26 cellular contexts compared by ENCODE assay signal in the genomic region with DNA sequence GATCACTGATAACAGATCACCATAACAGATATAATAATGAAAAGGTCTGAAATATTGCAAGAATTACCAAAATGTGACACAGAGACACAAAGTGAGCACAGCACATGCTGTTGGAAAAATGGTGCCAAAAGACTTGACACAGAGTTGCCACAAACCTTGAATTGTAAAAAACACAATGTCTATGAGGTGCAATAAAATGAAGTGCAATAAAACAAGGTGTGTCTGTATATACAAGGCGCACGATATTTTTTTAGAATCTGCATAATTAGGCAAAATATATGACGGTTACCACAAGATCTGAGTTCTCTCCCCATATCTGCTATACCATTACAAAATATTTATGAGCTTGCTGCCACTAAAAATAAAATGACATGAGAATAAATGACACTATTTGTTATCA.
"Had no signal": no experiment of that assay in that cellular context is flagged by ENCODE, and none has a peak within 500 bp of the region (broad histone marks: within the 10 kb centered on the region; RNA-seq: fewer than 3 reads in every experiment).

No MANE protein-coding gene starts in this region.

- H3K4me1 ChIP-seq: tibial nerve, upper lobe of left lung, upper lobe of right lung, uterus had no signal

- H3K4me3 ChIP-seq: stomach, suprapubic skin, testis, thoracic aorta, thyroid gland, tibial artery, tibial nerve, transverse colon, upper lobe of left lung, upper lobe of right lung, uterus, vagina had no signal

- H3K9me3 ChIP-seq: suprapubic skin, testis, thoracic aorta, thyroid gland, tibial nerve, transverse colon, upper lobe of right lung, vagina had no signal

- H3K27ac ChIP-seq: stomach, suprapubic skin, testis, thoracic aorta, thyroid gland, tibial artery, tibial nerve, transverse colon, upper lobe of left lung, upper lobe of right lung, uterus, vagina had no signal

- ATAC-seq: stimulated activated effector memory CD8-positive, alpha-beta T cell treated with anti-CD3 and anti-CD28 coated beads, Interleukin-12 subunit alpha, Interleukin-12 subunit beta, amount 100 ng/mL, for 72 hours; stimulated activated memory B cell treated with anti-CD40 and anti-IgM and Interleukin-4, amounts not matched to agents 10 μg/mL and 1 μg/mL and 100 μg/mL, for 72 hours; stimulated activated naive B cell treated with anti-CD40 and anti-IgM and Interleukin-4, amounts not matched to agents 10 μg/mL and 1 μg/mL and 100 μg/mL, for 72 hours; stimulated activated naive CD8-positive, alpha-beta T cell treated with anti-CD3 and anti-CD28 coated beads, Interleukin-15, amount 100 ng/mL, for 72 hours; stimulated activated naive CD8-positive, alpha-beta T cell treated with anti-CD3 and anti-CD28 coated beads, Interleukin-15, Interleukin-2, amounts not matched to agents 100 U/mL and 50 U/mL, for 24 hours; upper lobe of right lung had no signal

- H3K27me3 ChIP-seq: stomach, suprapubic skin, testis, thyroid gland, tibial artery, tibial nerve, transverse colon, upper lobe of left lung, upper lobe of right lung, uterus, vagina had no signal

- H3K36me3 ChIP-seq: stomach, suprapubic skin, thoracic aorta, thyroid gland, tibial nerve, transverse colon, upper lobe of left lung, upper lobe of right lung, uterus, vagina had no signal

- DNase-seq: stimulated activated CD4-positive, alpha-beta T cell treated with anti-CD3 and anti-CD28 coated beads, Interleukin-2, amount 100 ng/mL, for 48 hours; stimulated activated CD4-positive, alpha-beta T cell treated with anti-CD3 and anti-CD28 coated beads, Interleukin-4, amount 100 ng/mL, for 1 hour; stimulated activated CD4-positive, alpha-beta T cell treated with anti-CD3 and anti-CD28 coated beads, Interleukin-4, amount 100 ng/mL, for 24 hours; stimulated activated CD4-positive, alpha-beta T cell treated with anti-CD3 and anti-CD28 coated beads, Interleukin-4, amount 100 ng/mL, for 4 hours; stimulated activated CD8-positive, alpha-beta memory T cell treated with anti-CD3 and anti-CD28 coated beads, Interleukin-4, amount 100 ng/mL, for 48 hours; stimulated activated naive B cell treated with anti-CD40 and anti-IgM and Interleukin-4, amounts not matched to agents 10 μg/mL and 1 μg/mL and 100 μg/mL, for 72 hours; stimulated activated naive CD4-positive, alpha-beta T cell; stimulated activated naive CD4-positive, alpha-beta T cell treated with Interleukin-2 at 50 U/mL for 16 hours; stimulated activated naive CD8-positive, alpha-beta T cell treated with anti-CD3 and anti-CD28 coated beads, Interleukin-15, amount 100 ng/mL, for 72 hours; stimulated activated naive CD8-positive, alpha-beta T cell treated with anti-CD3 and anti-CD28 coated beads, Interleukin-15, Interleukin-2, amounts not matched to agents 100 U/mL and 50 U/mL, for 24 hours; stomach; substantia nigra; testis; thyroid gland; tibial artery; transverse colon; trophoblast cell; upper lobe of left lung; upper lobe of right lung; uterus had no signal
